27 cellular contexts compared by ENCODE assay signal in the genomic region with DNA sequence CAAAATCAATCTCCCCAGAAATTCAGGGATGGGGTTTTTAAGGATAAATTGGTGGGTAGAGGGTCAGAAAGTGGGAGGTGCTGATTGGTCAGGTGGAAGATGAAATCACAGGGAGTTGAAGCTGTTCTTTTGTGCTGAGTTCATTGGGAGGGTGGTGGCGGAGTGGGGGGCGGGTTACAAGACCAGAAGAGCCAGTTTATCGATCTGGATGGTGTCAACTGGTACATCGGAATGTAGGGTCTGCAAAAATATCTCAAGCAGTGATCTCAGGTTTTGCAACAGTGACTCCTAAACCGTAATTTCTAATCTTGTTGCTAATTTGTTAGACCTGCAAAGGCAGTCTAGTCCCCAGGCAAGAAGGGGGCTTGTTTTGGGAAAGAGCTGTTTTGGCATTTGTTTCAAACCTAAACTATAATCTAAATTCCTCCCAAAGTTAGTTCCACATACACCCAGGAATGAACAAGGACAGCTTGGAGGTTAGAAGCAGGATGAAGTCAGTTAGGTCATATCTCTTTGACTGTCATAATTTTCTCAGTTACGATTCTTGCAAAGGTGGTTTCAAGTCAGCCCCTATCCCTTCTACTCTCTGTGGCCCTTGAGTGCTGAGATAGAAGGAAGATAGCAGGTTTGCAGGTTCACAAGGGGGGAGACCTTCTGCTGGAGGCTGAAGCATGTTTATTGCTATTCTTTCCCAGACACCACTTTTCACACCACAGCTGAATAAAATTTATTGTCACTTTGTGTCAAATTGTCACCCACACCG.
"Had no signal": no experiment of that assay in that cellular context is flagged by ENCODE, and none has a peak within 500 bp of the region (broad histone marks: within the 10 kb centered on the region; RNA-seq: fewer than 3 reads in every experiment).

No MANE protein-coding gene starts in this region.

- ATAC-seq: activated CD8-positive, alpha-beta memory T cell treated with anti-CD3 and anti-CD28 coated beads, Interleukin-2, amount 10 ng/mL, durations not matched to agents 7 days and 5 days; activated CD8-positive, alpha-beta T cell treated with anti-CD3 and anti-CD28 coated beads for 36 hours; effector memory CD8-positive, alpha-beta T cell; sciatic nerve; stimulated activated effector memory CD8-positive, alpha-beta T cell treated with anti-CD3 and anti-CD28 coated beads, Interleukin-12 subunit alpha, Interleukin-12 subunit beta, amount 100 ng/mL, for 72 hours; T-helper 17 cell had no signal

- DNase-seq: activated CD4-positive, alpha-beta T cell treated with anti-CD3 and anti-CD28 coated beads, Interleukin-2, amount 10 ng/mL, durations not matched to agents 7 days and 5 days; activated CD8-positive, alpha-beta memory T cell treated with anti-CD3 and anti-CD28 coated beads, Interleukin-2, amount 10 ng/mL, durations not matched to agents 7 days and 5 days; activated CD8-positive, alpha-beta T cell treated with anti-CD3 and anti-CD28 coated beads for 36 hours; activated gamma-delta T cell treated with Interleukin-2 at 50 U/mL for 16 hours; activated naive CD8-positive, alpha-beta T cell treated with anti-CD3 and anti-CD28 coated beads for 36 hours; activated T-cell treated with anti-CD3 and anti-CD28 coated beads for 4 hours; amniotic stem cell; colonic mucosa; dorsolateral prefrontal cortex; effector memory CD8-positive, alpha-beta T cell; foreskin melanocyte; hippocampal formation; left ventricle myocardium inferior; occipital lobe; posterior cingulate gyrus; small intestine; stimulated activated CD4-positive, alpha-beta T cell treated with anti-CD3 and anti-CD28 coated beads, Interleukin-2, amount 100 ng/mL, for 24 hours; stomach; T-helper 17 cell; uterus had no signal

- H3K4me3 ChIP-seq: colonic mucosa, left ventricle myocardium inferior, stomach, suprapubic skin, tibial nerve, uterus had no signal

- H3K27ac Mint-ChIP-seq: activated CD4-positive, alpha-beta T cell treated with anti-CD3 and anti-CD28 coated beads, Interleukin-2, amount 10 ng/mL, durations not matched to agents 7 days and 5 days; activated CD8-positive, alpha-beta memory T cell treated with anti-CD3 and anti-CD28 coated beads, Interleukin-2, amount 10 ng/mL, durations not matched to agents 7 days and 5 days; activated CD8-positive, alpha-beta T cell treated with anti-CD3 and anti-CD28 coated beads for 36 hours; activated naive CD8-positive, alpha-beta T cell treated with anti-CD3 and anti-CD28 coated beads for 36 hours; activated T-helper 1 cell treated with anti-CD3 and anti-CD28 coated beads, Interleukin-12 subunit alpha, Interleukin-12 subunit beta, Interleukin-2, Interleukin-4 antibody, amounts not matched to agents 30 ng/mL and 10 ng/mL and 1 ng/mL, durations not matched to agents 14 hours and 24 hours and 36 hours; effector memory CD8-positive, alpha-beta T cell; stimulated activated effector memory CD8-positive, alpha-beta T cell treated with anti-CD3 and anti-CD28 coated beads, Interleukin-12 subunit alpha, Interleukin-12 subunit beta, amount 100 ng/mL, for 72 hours; T-helper 17 cell had no signal

- H3K36me3 Mint-ChIP-seq: activated CD8-positive, alpha-beta memory T cell treated with anti-CD3 and anti-CD28 coated beads, Interleukin-2, amount 10 ng/mL, durations not matched to agents 7 days and 5 days; activated naive CD8-positive, alpha-beta T cell treated with anti-CD3 and anti-CD28 coated beads for 36 hours; stimulated activated effector memory CD8-positive, alpha-beta T cell treated with anti-CD3 and anti-CD28 coated beads, Interleukin-12 subunit alpha, Interleukin-12 subunit beta, amount 100 ng/mL, for 72 hours had no signal

- H3K4me3 Mint-ChIP-seq: activated CD4-positive, alpha-beta T cell treated with anti-CD3 and anti-CD28 coated beads, Interleukin-2, amount 10 ng/mL, durations not matched to agents 7 days and 5 days; activated CD8-positive, alpha-beta memory T cell treated with anti-CD3 and anti-CD28 coated beads, Interleukin-2, amount 10 ng/mL, durations not matched to agents 7 days and 5 days; activated CD8-positive, alpha-beta T cell treated with anti-CD3 and anti-CD28 coated beads for 36 hours; activated naive CD8-positive, alpha-beta T cell treated with anti-CD3 and anti-CD28 coated beads for 36 hours; activated T-helper 1 cell treated with anti-CD3 and anti-CD28 coated beads, Interleukin-12 subunit alpha, Interleukin-12 subunit beta, Interleukin-2, Interleukin-4 antibody, amounts not matched to agents 30 ng/mL and 10 ng/mL and 1 ng/mL, durations not matched to agents 14 hours and 24 hours and 36 hours; effector memory CD8-positive, alpha-beta T cell; stimulated activated effector memory CD8-positive, alpha-beta T cell treated with anti-CD3 and anti-CD28 coated beads, Interleukin-12 subunit alpha, Interleukin-12 subunit beta, amount 100 ng/mL, for 72 hours; T-helper 17 cell had no signal

- FAIRE-seq: bronchial epithelial cell, endothelial cell of umbilical vein, small intestine had no signal

- H3K27ac ChIP-seq: colonic mucosa, dorsolateral prefrontal cortex, left ventricle myocardium inferior, stomach, suprapubic skin, tibial nerve, uterus had no signal

- H3K9me3 ChIP-seq: colonic mucosa, suprapubic skin, tibial nerve, uterus had no signal

- H3K9me3 Mint-ChIP-seq: activated CD4-positive, alpha-beta T cell treated with anti-CD3 and anti-CD28 coated beads, Interleukin-2, amount 10 ng/mL, durations not matched to agents 7 days and 5 days; activated CD8-positive, alpha-beta T cell treated with anti-CD3 and anti-CD28 coated beads for 36 hours; activated naive CD8-positive, alpha-beta T cell treated with anti-CD3 and anti-CD28 coated beads for 36 hours; activated T-helper 1 cell treated with anti-CD3 and anti-CD28 coated beads, Interleukin-12 subunit alpha, Interleukin-12 subunit beta, Interleukin-2, Interleukin-4 antibody, amounts not matched to agents 30 ng/mL and 10 ng/mL and 1 ng/mL, durations not matched to agents 14 hours and 24 hours and 36 hours; effector memory CD8-positive, alpha-beta T cell; stimulated activated effector memory CD8-positive, alpha-beta T cell treated with anti-CD3 and anti-CD28 coated beads, Interleukin-12 subunit alpha, Interleukin-12 subunit beta, amount 100 ng/mL, for 72 hours had no signal

- H3K4me1 ChIP-seq: colonic mucosa had no signal

- H3K36me3 ChIP-seq: colonic mucosa, left ventricle myocardium inferior, stomach, suprapubic skin, tibial nerve, uterus had no signal
